ENCODE assay signal across 29 cellular contexts in the genomic region with DNA sequence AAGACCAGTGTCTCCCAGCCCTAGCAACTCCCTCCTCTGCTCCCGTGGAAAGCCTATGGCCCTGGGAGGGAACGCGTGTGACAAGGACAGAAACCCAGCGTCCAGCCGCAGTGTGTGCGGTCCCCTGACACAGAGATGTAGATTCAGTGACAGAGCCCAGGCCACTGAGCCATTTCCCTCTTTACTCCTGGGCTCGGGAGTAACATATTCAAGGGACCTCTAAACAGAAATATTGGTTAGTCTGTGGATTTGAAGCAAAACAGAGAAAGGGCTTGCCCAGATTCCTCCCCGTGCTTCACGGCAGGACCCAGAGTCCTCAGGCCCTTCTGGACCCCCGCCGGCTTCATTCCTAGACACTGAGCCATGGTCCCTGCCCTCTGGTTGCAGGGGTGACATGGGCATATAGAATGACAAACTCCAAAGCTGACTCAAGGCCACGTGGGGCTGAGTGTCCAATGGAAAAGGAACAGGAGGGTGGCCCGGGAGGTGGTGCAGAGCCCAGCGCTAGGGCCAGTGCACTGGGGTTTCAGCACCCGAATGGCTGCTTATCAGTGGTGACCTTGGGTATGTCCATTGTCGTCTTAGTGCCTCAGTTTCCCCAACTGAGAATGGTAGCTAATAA.
"Had no signal": no experiment of that assay in that cellular context is flagged by ENCODE, and none has a peak within 500 bp of the region (broad histone marks: within the 10 kb centered on the region; RNA-seq: fewer than 3 reads in every experiment).

No MANE protein-coding gene starts in this region.

- H3K27ac ChIP-seq: PC-9, RWPE1, SJCRH30, SK-N-MC had no signal

- ATAC-seq: Panc1, Right ventricle myocardium inferior, SK-N-SH treated with all-trans-retinoic acid at 6 μM for 48 hours had no signal

- FAIRE-seq: RCC 7860 had no signal

- H3K27me3 ChIP-seq: MG63, SJCRH30 had no signal

- H2AFZ ChIP-seq: PC-9 had no signal

- H3K4me2 ChIP-seq: PC-9 had no signal

- H3K36me3 ChIP-seq: MG63, SJCRH30 had no signal

- DNase-seq: Kasumi-1, KG1, MG63, NCI-H1048, NCI-H1105 treated with DMSO at 0.1 percent for 48 hours, NCI-H1417, NCI-H1436, NCI-H1694 treated with DMSO at 0.1 percent for 48 hours, NCI-H187 treated with DMSO at 0.1 percent for 48 hours, NCI-H2029, NCI-H2081, NCI-H2171 treated with DMSO at 0.1 percent for 48 hours, NCI-H2227 treated with DMSO at 0.1 percent for 48 hours, NCI-H345, NCI-H446, NCI-H510A treated with DMSO at 0.1 percent for 48 hours, NCI-H524 treated with DMSO at 0.1 percent for 48 hours, NCI-H526 treated with DMSO at 0.1 percent for 48 hours, NCI-H774, PC-9, SHP77, SIG-M5, SJCRH30 had no signal

- H3K9me3 ChIP-seq: MG63, SJCRH30 had no signal

- H3K4me3 ChIP-seq: MG63, PC-9, SJCRH30, SK-N-MC had no signal
